In genomic region chr1:29050141-29050540, GRCh38 we compare ENCODE assay signal across 25 cellular contexts.
A peak's percentile ranks its signal among the peaks of the same experiment; 100 is the strongest.
DNase-seq lines count a peak whose midpoint lies in the region; ATAC-seq, FAIRE-seq and TF ChIP-seq lines count a peak whose summit lies in the region.
"Had no signal": no experiment of that assay in that cellular context is flagged by ENCODE, and none has a peak within 500 bp of the region (broad histone marks: within the 10 kb centered on the region; RNA-seq: fewer than 3 reads in every experiment).

No MANE protein-coding gene starts in this region.

- no peak overlapping the region for H2AFZ ChIP-seq in astrocyte (ENCODE audit: low read depth, low read length)
- H2AFZ ChIP-seq: neural progenitor cell had no signal

- peak; percentile 53 for DNase-seq in NCI-H2171 treated with DMSO at 0.1 percent for 48 hours (lab: John Stamatoyannopoulos, UW)
- no peak for DNase-seq in NCI-H2171 (lab: John Stamatoyannopoulos, UW)
- DNase-seq in HTR-8/SVneo (ENCODE audit: insufficient read length, low spot score), result peak; percentile 6
- peak; percentile 14 for DNase-seq in astrocyte (ENCODE audit: low read depth)
- DNase-seq in retinal pigment epithelial cell (ENCODE audit: low read depth), result peak; percentile 2
- no peak for DNase-seq in activated T-helper 2 cell treated with anti-CD3 and anti-CD28 coated beads, Interferon-gamma antibody, Interleukin-2, Interleukin-4, amounts not matched to agents 10 μg/mL and 5 μg/mL and 100 μg/mL, durations not matched to agents 14 hours and 24 hours and 36 hours (ENCODE audit: low spot score)
- no peak for DNase-seq in cerebellum (ENCODE audit: low spot score)
- DNase-seq: 8988T; activated B cell treated with CpG ODN at 0.5 μM for 24 hours; activated CD4-positive, alpha-beta memory T cell treated with anti-CD3 and anti-CD28 coated beads for 36 hours; activated gamma-delta T cell treated with Interleukin-2 at 50 U/mL for 16 hours; anterior cingulate cortex; BE2C; DMS79; dorsolateral prefrontal cortex; heart right ventricle; mammary epithelial cell; stimulated activated CD8-positive, alpha-beta memory T cell treated with anti-CD3 and anti-CD28 coated beads, Interleukin-4, amount 100 ng/mL, for 48 hours; substantia nigra had no signal

- H3K27ac Mint-ChIP-seq in astrocyte (ENCODE audit: unreplicated experiment), result no peak overlapping the region
- H3K27ac Mint-ChIP-seq in activated T-helper 2 cell treated with anti-CD3 and anti-CD28 coated beads, Interferon-gamma antibody, Interleukin-2, Interleukin-4, amounts not matched to agents 10 μg/mL and 5 μg/mL and 100 μg/mL, durations not matched to agents 14 hours and 24 hours and 36 hours, result no peak overlapping the region
- H3K27ac Mint-ChIP-seq: activated B cell treated with CpG ODN at 0.5 μM for 24 hours; activated CD4-positive, alpha-beta memory T cell treated with anti-CD3 and anti-CD28 coated beads for 36 hours; neural progenitor cell; progenitor cell of endocrine pancreas had no signal

- no peaks in the 10 kb centered on the region for H3K36me3 ChIP-seq in astrocyte (ENCODE audit: insufficient read depth, low read length)
- H3K36me3 ChIP-seq: BE2C, neural progenitor cell had no signal

- H3K79me2 ChIP-seq in astrocyte (ENCODE audit: insufficient read depth, low read length), result no peaks in the 10 kb centered on the region

- intact Hi-C loops in activated T-helper 2 cell treated with anti-CD3 and anti-CD28 coated beads, Interferon-gamma antibody, Interleukin-2, Interleukin-4, amounts not matched to agents 10 μg/mL and 5 μg/mL and 100 μg/mL, durations not matched to agents 14 hours and 24 hours and 36 hours (cut with micrococcal nuclease), result no loop called here

- no peak overlapping the region for H3K27ac ChIP-seq in astrocyte (ENCODE audit: low read depth, low read length)
- H3K27ac ChIP-seq: dorsolateral prefrontal cortex, heart right ventricle, neural progenitor cell had no signal

- FAIRE-seq in HTR-8/SVneo (lab: Jason Lieb, UNC) (no peak), astrocyte (lab: Jason Lieb, UNC) (no peak)
- FAIRE-seq: H54 had no signal

- H3K4me1 Mint-ChIP-seq in astrocyte (ENCODE audit: low read depth, unreplicated experiment), result peaks cover 2% of the 10 kb centered on the region
- H3K4me1 Mint-ChIP-seq in activated T-helper 2 cell treated with anti-CD3 and anti-CD28 coated beads, Interferon-gamma antibody, Interleukin-2, Interleukin-4, amounts not matched to agents 10 μg/mL and 5 μg/mL and 100 μg/mL, durations not matched to agents 14 hours and 24 hours and 36 hours (ENCODE audit: low read depth), result peaks cover 3% of the 10 kb centered on the region
- H3K4me1 Mint-ChIP-seq: activated B cell treated with CpG ODN at 0.5 μM for 24 hours; central memory CD8-positive, alpha-beta T cell; neural progenitor cell had no signal

- H3K27me3 Mint-ChIP-seq in astrocyte (ENCODE audit: low read depth, unreplicated experiment), result no peaks in the 10 kb centered on the region
- no peaks in the 10 kb centered on the region for H3K27me3 Mint-ChIP-seq in activated T-helper 2 cell treated with anti-CD3 and anti-CD28 coated beads, Interferon-gamma antibody, Interleukin-2, Interleukin-4, amounts not matched to agents 10 μg/mL and 5 μg/mL and 100 μg/mL, durations not matched to agents 14 hours and 24 hours and 36 hours (ENCODE audit: low read depth)
- H3K27me3 Mint-ChIP-seq: activated B cell treated with CpG ODN at 0.5 μM for 24 hours; activated CD4-positive, alpha-beta memory T cell treated with anti-CD3 and anti-CD28 coated beads for 36 hours; central memory CD8-positive, alpha-beta T cell; progenitor cell of endocrine pancreas had no signal

- H3K9me3 Mint-ChIP-seq in astrocyte (ENCODE audit: unreplicated experiment), result no peaks in the 10 kb centered on the region
- no peaks in the 10 kb centered on the region for H3K9me3 Mint-ChIP-seq in activated T-helper 2 cell treated with anti-CD3 and anti-CD28 coated beads, Interferon-gamma antibody, Interleukin-2, Interleukin-4, amounts not matched to agents 10 μg/mL and 5 μg/mL and 100 μg/mL, durations not matched to agents 14 hours and 24 hours and 36 hours
- H3K9me3 Mint-ChIP-seq: activated B cell treated with CpG ODN at 0.5 μM for 24 hours; activated CD4-positive, alpha-beta memory T cell treated with anti-CD3 and anti-CD28 coated beads for 36 hours; central memory CD8-positive, alpha-beta T cell had no signal

- H3K9me3 ChIP-seq in astrocyte (ENCODE audit: insufficient read depth, low read depth, low read length), result no peaks in the 10 kb centered on the region
- H3K9me3 ChIP-seq: BE2C, heart right ventricle had no signal

- H3K4me3 ChIP-seq in astrocyte (ENCODE audit: insufficient read depth, low read depth, low read length), result no peak overlapping the region
- no peak overlapping the region for H3K4me3 ChIP-seq in retinal pigment epithelial cell (ENCODE audit: low read length)
- H3K4me3 ChIP-seq: dorsolateral prefrontal cortex, heart right ventricle, neural progenitor cell had no signal

- H3K4me3 Mint-ChIP-seq in astrocyte (ENCODE audit: unreplicated experiment), result no peak overlapping the region
- H3K4me3 Mint-ChIP-seq in activated T-helper 2 cell treated with anti-CD3 and anti-CD28 coated beads, Interferon-gamma antibody, Interleukin-2, Interleukin-4, amounts not matched to agents 10 μg/mL and 5 μg/mL and 100 μg/mL, durations not matched to agents 14 hours and 24 hours and 36 hours (ENCODE audit: low read depth), result no peak overlapping the region
- H3K4me3 Mint-ChIP-seq: activated B cell treated with CpG ODN at 0.5 μM for 24 hours; activated CD4-positive, alpha-beta memory T cell treated with anti-CD3 and anti-CD28 coated beads for 36 hours; central memory CD8-positive, alpha-beta T cell; neural progenitor cell had no signal

- no peak overlapping the region for H3K9ac ChIP-seq in astrocyte (ENCODE audit: low read length)
- H3K9ac ChIP-seq: neural progenitor cell had no signal

- no peaks in the 10 kb centered on the region for H4K20me1 ChIP-seq in astrocyte (ENCODE audit: insufficient read depth, low read length)

- no peaks in the 10 kb centered on the region for H3K4me1 ChIP-seq in astrocyte (ENCODE audit: insufficient read depth, low read length)
- H3K4me1 ChIP-seq: BE2C, heart right ventricle, neural progenitor cell had no signal

- no peak for ATAC-seq in GM18909 (IDR thresholded peaks at IDR 0.05; ENCODE audit: poor library complexity, unreplicated experiment)
- ATAC-seq: heart right ventricle, Right ventricle myocardium inferior had no signal

- no peak overlapping the region for H3K4me2 ChIP-seq in astrocyte (ENCODE audit: low read length)
- H3K4me2 ChIP-seq: neural progenitor cell had no signal

- no peaks in the 10 kb centered on the region for H3K27me3 ChIP-seq in astrocyte (ENCODE audit: insufficient read depth, low read length)
- H3K27me3 ChIP-seq: BE2C, dorsolateral prefrontal cortex, heart right ventricle, neural progenitor cell had no signal

- no peak for TF ChIP-seq CTCF in astrocyte (IDR thresholded peaks at IDR 0.05; ENCODE audit: insufficient read depth, low read depth, low read length)
- TF ChIP-seq CTCF in retinal pigment epithelial cell (conservative IDR thresholded peaks at IDR 0.05; ENCODE audit: low read depth, low read length), result no peak

- no peaks in the 10 kb centered on the region for H3K36me3 Mint-ChIP-seq in astrocyte (ENCODE audit: low read depth, unreplicated experiment)
- peaks cover 22% of the 10 kb centered on the region for H3K36me3 Mint-ChIP-seq in activated T-helper 2 cell treated with anti-CD3 and anti-CD28 coated beads, Interferon-gamma antibody, Interleukin-2, Interleukin-4, amounts not matched to agents 10 μg/mL and 5 μg/mL and 100 μg/mL, durations not matched to agents 14 hours and 24 hours and 36 hours (ENCODE audit: low read depth)

Comparison
In these comparisons a context has a peak if more than half of its experiments do, and no peak if none do; other contexts are left out.
1. DNase-seq: peak in NCI-H2171 treated with DMSO at 0.1 percent for 48 hours (single experiment), HTR-8/SVneo (single experiment), astrocyte (single experiment) and retinal pigment epithelial cell (single experiment); none in NCI-H2171 (single experiment), activated T-helper 2 cell treated with anti-CD3 and anti-CD28 coated beads, Interferon-gamma antibody, Interleukin-2, Interleukin-4, amounts not matched to agents 10 μg/mL and 5 μg/mL and 100 μg/mL, durations not matched to agents 14 hours and 24 hours and 36 hours (single experiment) and cerebellum (single experiment).